Comparison of ENCODE assay signal across 8 cellular contexts in genomic region chr6:149565539-149566371, GRCh38. TPM values are rescaled to one million over a fixed set of nuclear protein-coding genes. Genes with fewer than 3 reads are reported as not detected.
DNase-seq lines count a peak whose midpoint lies in the region; ATAC-seq and TF ChIP-seq lines count a peak whose summit lies in the region.

No MANE protein-coding gene starts in this region.

- ATAC-seq in GM18868 (IDR thresholded peaks at IDR 0.05; ENCODE audit: unreplicated experiment) (peak; percentile 72), HG03135 (IDR thresholded peaks at IDR 0.05; ENCODE audit: unreplicated experiment) (peak; percentile 74)

- BruUV-seq in mammary epithelial cell (replicated peaks; lab: Mats Ljungman, UMichigan) = TSS peak; percentile 82

- H3K36me3 ChIP-seq in WERI-Rb-1 (peaks cover 2% of the 10 kb centered on the region; the same call in 1 of the 2 replicates), mammary epithelial cell (ENCODE audit: insufficient read depth, low read length) (no peaks in the 10 kb centered on the region)

- H3K4me1 ChIP-seq in mammary epithelial cell (ENCODE audit: insufficient read depth, low read length) = peaks cover 22% of the 10 kb centered on the region

- no peaks in the 10 kb centered on the region for H3K9me3 ChIP-seq in WERI-Rb-1 (ENCODE audit: severe bottlenecking)
- no peaks in the 10 kb centered on the region for H3K9me3 ChIP-seq in mammary epithelial cell (replicated peaks; ENCODE audit: insufficient read depth, low read length)

- peak overlapping the region; percentile 99 for H3K4me2 ChIP-seq in mammary epithelial cell (ENCODE audit: insufficient read depth, low read depth, low read length)

- H3K27ac ChIP-seq in WERI-Rb-1 (peak overlapping the region; percentile 88), mammary epithelial cell (ENCODE audit: insufficient read depth, low read depth, low read length) (peak overlapping the region; percentile 76), skin epidermis (peak overlapping the region in 20 of 21 experiments; percentile 78 to 96 (median 92))

- 3% methylated on average over 28 of the region's 55 CpGs for WGBS in mammary epithelial cell (ENCODE audit: low coverage, missing lambda C conversion rate)

- H3K79me2 ChIP-seq in mammary epithelial cell (ENCODE audit: insufficient read depth, low read length) = peaks cover 37% of the 10 kb centered on the region

- POLR2A ChIA-PET in AG04449 (lab: Yijun Ruan, JAX) = no interaction called here

- H3K9ac ChIP-seq in mammary epithelial cell (ENCODE audit: insufficient read depth, low read length) = peak overlapping the region; percentile 81

- dilution Hi-C loops in mammary epithelial cell (cut with HindIII; ENCODE audit: low sequenced_read_pairs) = no loop called here

- DNase-seq in AG04449 (ENCODE audit: low read depth, low spot score) (peak; percentile 29), NCI-H2196 (lab: John Stamatoyannopoulos, UW; ENCODE audit: unreplicated experiment) (peak; percentile 95), WERI-Rb-1 (peak; percentile 95), mammary epithelial cell (peak; percentile 95), iPS-NIHi11 (ENCODE audit: low spot score) (peak; percentile 99)

- intact Hi-C loops in mammary epithelial cell (cut with micrococcal nuclease) = loop anchor here (1.0 to 10.0 kb wide), 6 partner anchors 19 to 449 kb away; partner anchors contain the start of genes KATNA1, LRP11 and PPIL4

- peak overlapping the region; percentile 98 for H2AFZ ChIP-seq in mammary epithelial cell (ENCODE audit: low read depth, low read length)

- peak overlapping the region; percentile 87 for H3K4me3 ChIP-seq in AG04449 (ENCODE audit: low read depth, low read length)
- peak overlapping the region; percentile 93 for H3K4me3 ChIP-seq in WERI-Rb-1 (ENCODE audit: low read depth, low read length)
- peak overlapping the region; percentile 74 to 95 (median 94) for H3K4me3 ChIP-seq in mammary epithelial cell (replicated peaks in 1 of 3; ENCODE audit: insufficient read depth in 1 of 3, low read depth in 2 of 3, low read length in 3 of 3)
- H3K4me3 ChIP-seq in skin epidermis = peak overlapping the region; percentile 88 to 100 (median 98)

- H3K27me3 ChIP-seq in WERI-Rb-1 (ENCODE audit: insufficient read depth, low read depth, severe bottlenecking) (no peaks in the 10 kb centered on the region), mammary epithelial cell (ENCODE audit: insufficient read depth, low read length) (no peaks in the 10 kb centered on the region)

- in situ Hi-C loops in mammary epithelial cell (cut with MboI; ENCODE audit: low sequenced_read_pairs in 2 of 2) = loop anchor here in 1 of 2 donors (25.0 kb wide), 1 partner anchor 347 kb away; the partner anchor contains the start of gene RAET1G

- TF ChIP-seq CTCF in AG04449 (IDR thresholded peaks at IDR 0.05; ENCODE audit: insufficient read depth, low read length, missing control alignments) (peak; percentile 80), WERI-Rb-1 (IDR thresholded peaks at IDR 0.05; ENCODE audit: low read depth, low read length) (peak; percentile 79), mammary epithelial cell (conservative IDR thresholded peaks at IDR 0.05 in 1 of 2, IDR thresholded peaks at IDR 0.05 in 1 of 2; ENCODE audit: extremely low read depth in 1 of 2, insufficient read depth in 1 of 2, low read depth in 1 of 2, low read length in 2 of 2) (peak; percentile 72 to 87)

- H4K20me1 ChIP-seq in mammary epithelial cell (ENCODE audit: insufficient read depth, low read length) = no peaks in the 10 kb centered on the region

- CTCF ChIA-PET in AG04449 (lab: Yijun Ruan, JAX) = interaction anchor here (0.6 to 2.0 kb wide), 5 partner anchors 10 to 22 kb away, joined by 3 to 8 read pairs (median 5); no protein-coding TSS in a partner anchor
- CTCF ChIA-PET in mammary epithelial cell (lab: Charles Lee; ENCODE audit: low non-redundant PET) = interaction anchor here (0.6 kb wide), 2 partner anchors 17 to 20 kb away, joined by 3 to 8 read pairs; partner anchors contain the start of gene PPIL4

RNA-seq across cellular contexts. Expression of gene GINM1, which starts 0.4 kb away (rescaled TPM):
- total RNA-seq in mammary epithelial cell = 10 to 100 TPM; 33.0 to 34.0 TPM
- 19.2 TPM for polyA plus RNA-seq in mammary epithelial cell
- 10.3 TPM for polyA minus RNA-seq in mammary epithelial cell

RNA-seq across cellular contexts. Expression of gene PPIL4, which starts 19.9 kb away (rescaled TPM):
- total RNA-seq in mammary epithelial cell = 10 to 100 TPM; 18.7 to 28.8 TPM
- 3.6 TPM for polyA plus RNA-seq in mammary epithelial cell
- 7.3 TPM for polyA minus RNA-seq in mammary epithelial cell

Comparison
In these comparisons a context has a peak if more than half of its experiments do, and no peak if none do; other contexts are left out.
1. Peak in every context shown above with its lines: DNase-seq, ATAC-seq, H3K4me3 ChIP-seq and H3K27ac ChIP-seq.
2. DNase-seq: peak in every context shown above with its lines; median percentile 99 in iPS-NIHi11; 95 in NCI-H2196; 95 in WERI-Rb-1; 95 in mammary epithelial cell; 29 in AG04449.